ENCODE assay signal across 18 cellular contexts in the genomic region with DNA sequence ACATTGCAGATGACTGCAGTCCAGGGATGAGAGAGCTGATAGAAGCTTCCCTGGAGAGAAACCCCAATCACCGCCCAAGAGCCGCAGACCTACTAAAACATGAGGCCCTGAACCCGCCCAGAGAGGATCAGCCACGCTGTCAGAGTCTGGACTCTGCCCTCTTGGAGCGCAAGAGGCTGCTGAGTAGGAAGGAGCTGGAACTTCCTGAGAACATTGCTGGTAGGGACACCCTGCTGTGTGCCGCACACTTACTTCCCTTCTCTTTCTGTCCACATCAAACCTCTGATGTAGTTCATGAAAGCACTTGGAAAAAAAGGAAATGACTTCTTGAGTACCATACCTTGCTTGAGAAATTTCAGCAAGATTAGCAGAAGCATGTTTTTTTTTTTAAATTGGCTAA. TPM values are rescaled to one million over a fixed set of nuclear protein-coding genes. Genes with fewer than 3 reads are reported as not detected.
DNase-seq lines count a peak whose midpoint lies in the region; ATAC-seq, FAIRE-seq and TF ChIP-seq lines count a peak whose summit lies in the region.
"Had no signal": no experiment of that assay in that cellular context is flagged by ENCODE, and none has a peak within 500 bp of the region (broad histone marks: within the 10 kb centered on the region; RNA-seq: fewer than 3 reads in every experiment).

No MANE protein-coding gene starts in this region.

- no peaks in the 10 kb centered on the region for H3K27me3 Mint-ChIP-seq in natural killer cell (ENCODE audit: low read depth in 2 of 2)

- H3K27ac ChIP-seq in gastroesophageal sphincter, result peak overlapping the region in 3 of 4 donors; percentile 80 to 86 (median 82)
- H3K27ac ChIP-seq: breast epithelium, epithelial cell of prostate had no signal

- WGBS in gastroesophageal sphincter (ENCODE audit: low coverage in 1 of 2), 2 donors, result 79 to 91% methylated on average over 6 of the region's 6 CpGs

- ATAC-seq in gastroesophageal sphincter (peak; percentile 10), natural killer cell (peak in 1 of 3 donors; percentile 40), HG03159 (IDR thresholded peaks at IDR 0.05; ENCODE audit: unreplicated experiment) (no peak), GM19397 (IDR thresholded peaks at IDR 0.05; ENCODE audit: unreplicated experiment) (no peak)
- ATAC-seq: sciatic nerve, SK-N-SH treated with all-trans-retinoic acid at 6 μM for 48 hours had no signal

- H3K4me1 ChIP-seq in gastroesophageal sphincter, result peaks cover 13 to 72% (median 36%) of the 10 kb centered on the region in 3 donors

- peak overlapping the region; percentile 66 to 83 for H3K27ac Mint-ChIP-seq in natural killer cell

- H3K4me3 Mint-ChIP-seq in natural killer cell, result no peak overlapping the region

- TF ChIP-seq POLR2A in gastroesophageal sphincter (IDR thresholded peaks at IDR 0.05), result no peak

- H3K36me3 Mint-ChIP-seq in natural killer cell, result peaks cover 12% of the 10 kb centered on the region

- intact Hi-C loops in natural killer cell (cut with micrococcal nuclease), result loop anchor here (2.0 kb wide), 1 partner anchor 32 kb away; no protein-coding TSS in a partner anchor

- no peak for TF ChIP-seq EP300 in gastroesophageal sphincter (IDR thresholded peaks at IDR 0.05)

- H3K4me1 Mint-ChIP-seq in natural killer cell, result peaks cover 31 to 41% of the 10 kb centered on the region in 2 donors

- peaks cover 0 to 55% of the 10 kb centered on the region in 2 donors for H3K36me3 ChIP-seq in gastroesophageal sphincter

- TF ChIP-seq CTCF in gastroesophageal sphincter (IDR thresholded peaks at IDR 0.05) (no peak), natural killer cell (IDR thresholded peaks at IDR 0.05) (no peak)

- no peaks in the 10 kb centered on the region for H3K9me3 ChIP-seq in gastroesophageal sphincter
- H3K9me3 ChIP-seq: breast epithelium had no signal

- H3K4me3 ChIP-seq in gastroesophageal sphincter, result no peak overlapping the region
- H3K4me3 ChIP-seq: breast epithelium had no signal

- FAIRE-seq in urothelium cell line (lab: Jason Lieb, UNC), result no peak
- FAIRE-seq: GM12891 had no signal

- peak; percentile 75 to 84 for DNase-seq in AML-193 (lab: John Stamatoyannopoulos, UW)
- peak; percentile 79 to 96 for DNase-seq in NOMO-1 (lab: John Stamatoyannopoulos, UW; ENCODE audit: unreplicated experiment in 2 of 2)
- DNase-seq in natural killer cell, result no peak
- no peak for DNase-seq in AG20443 (ENCODE audit: low spot score)
- no peak for DNase-seq in urothelium cell line (ENCODE audit: low spot score)
- DNase-seq: activated CD4-positive, alpha-beta T cell treated with anti-CD3 and anti-CD28 coated beads for 1 hour; DMS79 treated with DMSO at 0.1 percent for 48 hours; NCI-H1694 treated with DMSO at 0.1 percent for 48 hours; NCI-H774; trophoblast cell had no signal

- H3K27me3 ChIP-seq in gastroesophageal sphincter, result no peaks in the 10 kb centered on the region
- H3K27me3 ChIP-seq: breast epithelium had no signal

- H3K9me3 Mint-ChIP-seq in natural killer cell, result no peaks in the 10 kb centered on the region

RNA-seq across cellular contexts. Expression of gene MAP3K8, which starts 25.3 kb away (rescaled TPM):
- total RNA-seq in gastroesophageal sphincter (10 to 100 TPM; 18.4 to 63.8 (median 28.5) TPM), natural killer cell (100 to 1,000 TPM; 200 to 244 (median 236) TPM)

Comparison
In these comparisons a context has a peak if more than half of its experiments do, and no peak if none do; other contexts are left out.
1. DNase-seq: peak in AML-193 (2 of 2) and NOMO-1 (2 of 2); none in natural killer cell (single experiment), AG20443 (single experiment) and urothelium cell line (single experiment).